Comparison of ENCODE assay signal across 2 cellular contexts in genomic region chrX:102684772-102685520, GRCh38.
TF ChIP-seq lines count a peak whose summit lies in the region.

No MANE protein-coding gene starts in this region.

TF ChIP-seq in A549, 52 proteins besides CTCF, POLR2A, EP300 and RAD21:
- TF ChIP-seq HOXB5 (CRISPR knock-in tag; IDR thresholded peaks at IDR 0.05) (no peak), HDAC2 (IDR thresholded peaks at IDR 0.05) (no peak), PHF8 (IDR thresholded peaks at IDR 0.05; ENCODE audit: borderline replicate concordance, low read depth) (no peak), HOXB13 (CRISPR knock-in tag; IDR thresholded peaks at IDR 0.05; ENCODE audit: low read depth) (no peak), TP53 (CRISPR knock-in tag; IDR thresholded peaks at IDR 0.05) (no peak)

TF ChIP-seq in GM12878, 131 proteins besides CTCF, POLR2A, EP300 and RAD21:
- TF ChIP-seq SMAD1 (IDR thresholded peaks at IDR 0.05; ENCODE audit: low read depth, partially characterized antibody): no peak
- no peak for TF ChIP-seq CREM (IDR thresholded peaks at IDR 0.05; ENCODE audit: low read depth)
- TF ChIP-seq NR2C2 (IDR thresholded peaks at IDR 0.05; ENCODE audit: borderline replicate concordance, control insufficient read depth, insufficient read length, low read depth): no peak
- no peak for TF ChIP-seq NFYA (IDR thresholded peaks at IDR 0.05; ENCODE audit: borderline replicate concordance, low read depth, low read length)
- no peak for TF ChIP-seq SIN3A (IDR thresholded peaks at IDR 0.05; ENCODE audit: low read depth, low read length)
- no peak for TF ChIP-seq NR2C1 (IDR thresholded peaks at IDR 0.05)
- TF ChIP-seq RUNX3 (IDR thresholded peaks at IDR 0.05; ENCODE audit: low read length): no peak
- TF ChIP-seq SPI1 (IDR thresholded peaks at IDR 0.05; ENCODE audit: borderline replicate concordance, insufficient read depth, low read depth, low read length): no peak
- no peak for TF ChIP-seq SRF (IDR thresholded peaks at IDR 0.05; ENCODE audit: low read depth in 2 of 2, low read length in 2 of 2)
- TF ChIP-seq MAX (IDR thresholded peaks at IDR 0.05; ENCODE audit: low read depth, low read length): no peak
- no peak for TF ChIP-seq BRCA1 (IDR thresholded peaks at IDR 0.05; ENCODE audit: low read depth, low read length)
- no peak for TF ChIP-seq BMI1 (IDR thresholded peaks at IDR 0.05; ENCODE audit: borderline replicate concordance)
